Comparison of ENCODE assay signal across 2 cellular contexts in the genomic region with DNA sequence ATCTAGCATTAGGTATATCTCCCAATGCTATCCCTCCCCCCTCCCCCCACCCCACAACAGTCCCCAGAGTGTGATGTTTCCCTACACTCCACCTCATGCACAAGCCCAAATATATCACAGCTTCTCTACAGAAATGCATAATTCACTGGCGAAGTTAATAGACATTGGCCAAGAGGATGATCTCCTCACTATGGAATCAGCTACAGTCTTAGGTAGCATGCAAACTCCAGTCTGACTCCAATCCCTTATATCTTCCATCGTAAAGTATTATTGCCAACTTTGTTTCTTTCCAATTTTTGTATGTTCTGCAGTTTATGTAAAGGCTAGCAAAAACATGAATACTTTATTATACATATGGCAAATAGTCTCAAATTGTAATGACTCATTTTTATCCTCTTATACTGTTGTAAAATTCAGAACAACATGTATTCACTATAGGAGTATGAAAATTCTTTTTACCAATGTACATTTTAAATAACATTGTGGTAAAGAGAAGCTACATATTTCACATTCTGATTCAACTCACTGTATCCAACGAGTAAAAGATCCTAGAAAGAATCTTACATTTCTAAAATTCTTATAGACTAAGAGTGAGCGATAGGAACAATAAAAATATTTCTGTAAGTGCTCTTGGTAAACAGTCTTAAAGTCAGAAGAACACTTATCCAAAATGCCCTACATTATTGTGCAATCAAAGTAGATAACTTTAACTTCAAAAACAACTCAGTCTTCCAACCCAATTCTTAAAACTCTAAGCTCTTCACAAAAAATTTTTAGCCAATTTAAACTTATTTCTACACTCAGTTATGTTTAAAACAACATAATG.
TF ChIP-seq lines count a peak whose summit lies in the region.

No MANE protein-coding gene starts in this region.

TF ChIP-seq in A549, 52 proteins besides CTCF, POLR2A, EP300 and RAD21:
- TF ChIP-seq NFE2L2 (conservative IDR thresholded peaks at IDR 0.05; ENCODE audit: low read length) (no peak), CEBPB (IDR thresholded peaks at IDR 0.05) (0 out of 4 replicates have a peak, but pooled peaks of 1 of the 2 experiments have one; percentile 22)

TF ChIP-seq in K562, 482 proteins besides CTCF, POLR2A, EP300 and RAD21:
- TF ChIP-seq, protein P1, sequence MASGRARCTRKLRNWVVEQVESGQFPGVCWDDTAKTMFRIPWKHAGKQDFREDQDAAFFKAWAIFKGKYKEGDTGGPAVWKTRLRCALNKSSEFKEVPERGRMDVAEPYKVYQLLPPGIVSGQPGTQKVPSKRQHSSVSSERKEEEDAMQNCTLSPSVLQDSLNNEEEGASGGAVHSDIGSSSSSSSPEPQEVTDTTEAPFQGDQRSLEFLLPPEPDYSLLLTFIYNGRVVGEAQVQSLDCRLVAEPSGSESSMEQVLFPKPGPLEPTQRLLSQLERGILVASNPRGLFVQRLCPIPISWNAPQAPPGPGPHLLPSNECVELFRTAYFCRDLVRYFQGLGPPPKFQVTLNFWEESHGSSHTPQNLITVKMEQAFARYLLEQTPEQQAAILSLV (tag; IDR thresholded peaks at IDR 0.05): peak; percentile 62; the same call in 1 of the 2 replicates
- no peak for TF ChIP-seq CEBPG (CRISPR knock-in tag; IDR thresholded peaks at IDR 0.05)
- TF ChIP-seq CEBPG (tag; conservative IDR thresholded peaks at IDR 0.05 in 1 of 2, IDR thresholded peaks at IDR 0.05 in 1 of 2): peak; percentile 82 to 98
- TF ChIP-seq CEBPB (tag; IDR thresholded peaks at IDR 0.05): peak; percentile 97
- TF ChIP-seq NCOA4 (IDR thresholded peaks at IDR 0.05; ENCODE audit: partially characterized antibody): no peak
- TF ChIP-seq RREB1 (CRISPR knock-in tag; IDR thresholded peaks at IDR 0.05): no peak
- no peak for TF ChIP-seq ZNF707 (CRISPR knock-in tag; conservative IDR thresholded peaks at IDR 0.05)
